Comparison of ENCODE assay signal across 9 cellular contexts in the genomic region with DNA sequence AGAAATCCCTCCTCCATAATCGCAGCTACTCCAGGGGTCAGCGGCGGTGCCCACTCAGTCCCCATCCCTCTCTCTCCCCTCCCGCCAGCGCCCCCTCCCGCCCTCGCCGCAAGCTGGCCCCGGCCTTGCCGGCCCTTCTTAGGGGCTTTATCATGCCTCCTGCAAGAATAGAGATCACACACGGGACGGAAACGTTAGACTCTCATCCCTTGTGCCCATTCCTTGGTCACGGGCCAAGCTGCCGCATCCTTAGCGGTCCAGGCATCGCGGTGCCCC. TPM values are rescaled to one million over a fixed set of nuclear protein-coding genes. Genes with fewer than 3 reads are reported as not detected.
DNase-seq lines count a peak whose midpoint lies in the region; ATAC-seq and TF ChIP-seq lines count a peak whose summit lies in the region.
"Had no signal": no experiment of that assay in that cellular context is flagged by ENCODE, and none has a peak within 500 bp of the region (broad histone marks: within the 10 kb centered on the region; RNA-seq: fewer than 3 reads in every experiment).

No MANE protein-coding gene starts in this region.

- DNase-seq in Caco-2 (no peak), MCF 10A (ENCODE audit: unreplicated experiment) (no peak), midbrain (lab: John Stamatoyannopoulos, UW) (peak; percentile 72), SIG-M5 (lab: John Stamatoyannopoulos, UW) (no peak), NCI-H187 treated with DMSO at 0.1 percent for 48 hours (lab: John Stamatoyannopoulos, UW) (no peak)

- H3K27ac Mint-ChIP-seq in Caco-2 (ENCODE audit: unreplicated experiment) (peak overlapping the region; percentile 97), MCF 10A (ENCODE audit: low read depth, unreplicated experiment) (peak overlapping the region; percentile 93)

- BruUV-seq in Caco-2 (replicated peaks; lab: Mats Ljungman, UMichigan) (no TSS peak), MCF 10A (replicated peaks; lab: Mats Ljungman, UMichigan) (no TSS peak)

- TF ChIP-seq CTCF in Caco-2 (IDR thresholded peaks at IDR 0.05; ENCODE audit: insufficient read depth in 1 of 2, low read depth in 1 of 2, low read length in 1 of 2, severe bottlenecking in 1 of 2, unreplicated experiment in 1 of 2) (no peak), MCF 10A (IDR thresholded peaks at IDR 0.05; ENCODE audit: unreplicated experiment) (no peak)

- H3K9me3 Mint-ChIP-seq in Caco-2 (ENCODE audit: unreplicated experiment) (no peaks in the 10 kb centered on the region), MCF 10A (ENCODE audit: unreplicated experiment) (no peaks in the 10 kb centered on the region)

- CTCF ChIA-PET in Caco-2 (lab: Charles Lee), result interaction anchor here (0.6 to 4.4 kb wide), 32 partner anchors 8 to 1225 kb away, joined by 3 to 105 read pairs (median 8); partner anchors contain the start of genes CERS5, GPD1, NCKAP5L and SMARCD1
- CTCF ChIA-PET in MCF 10A (lab: Yijun Ruan, JAX), result interaction anchor here (0.6 to 15.2 kb wide), 35 partner anchors 9 to 684 kb away, joined by 3 to 232 read pairs (median 5); partner anchors contain the start of genes CERS5, GPD1 and SMARCD1

- POLR2A ChIA-PET in Caco-2 (lab: Charles Lee), result interaction anchor here (0.5 to 2.3 kb wide), 10 partner anchors 17 to 370 kb away, joined by 3 to 30 read pairs (median 5); partner anchors contain the start of genes CERS5, SMARCD1 and TMBIM6
- POLR2A ChIA-PET in MCF 10A (lab: Yijun Ruan, JAX), result interaction anchor here (0.6 to 5.0 kb wide), 33 partner anchors 10 to 654 kb away, joined by 3 to 70 read pairs (median 6); partner anchors contain the start of genes ATF1, CERS5, GPD1 and LARP4

- intact Hi-C loops in Caco-2 (cut with micrococcal nuclease; ENCODE audit: unreplicated experiment), result loop anchor here (1.0 kb wide), 3 partner anchors 10 to 86 kb away; partner anchors contain the start of gene RACGAP1
- intact Hi-C loops in MCF 10A (cut with micrococcal nuclease), result no loop called here

- H3K4me3 ChIP-seq in Caco-2 (ENCODE audit: low read depth, low read length), result no peak overlapping the region

- H3K4me3 Mint-ChIP-seq in Caco-2 (ENCODE audit: unreplicated experiment) (peak overlapping the region; percentile 100), MCF 10A (ENCODE audit: unreplicated experiment) (peak overlapping the region; percentile 99)

- ATAC-seq in HG03045 (IDR thresholded peaks at IDR 0.05; ENCODE audit: unreplicated experiment), result peak; percentile 5
- ATAC-seq in GM21786 (IDR thresholded peaks at IDR 0.05; ENCODE audit: unreplicated experiment), result no peak
- no peak for ATAC-seq in HG03139 (IDR thresholded peaks at IDR 0.05; ENCODE audit: unreplicated experiment)

- peaks cover 28% of the 10 kb centered on the region for H3K36me3 Mint-ChIP-seq in Caco-2 (ENCODE audit: insufficient read depth, unreplicated experiment)
- peaks cover 15% of the 10 kb centered on the region for H3K36me3 Mint-ChIP-seq in MCF 10A (ENCODE audit: insufficient read depth, unreplicated experiment)

- H3K36me3 ChIP-seq in Caco-2 (ENCODE audit: control insufficient read depth, insufficient read depth, low read length), result no peaks in the 10 kb centered on the region

- peaks cover 17% of the 10 kb centered on the region for H3K4me1 Mint-ChIP-seq in Caco-2 (ENCODE audit: low read depth, unreplicated experiment)
- H3K4me1 Mint-ChIP-seq in MCF 10A (ENCODE audit: insufficient read depth, unreplicated experiment), result peaks cover 12% of the 10 kb centered on the region

- H3K4me1 ChIP-seq in Caco-2, result peaks cover 24% of the 10 kb centered on the region

- H3K27me3 Mint-ChIP-seq in Caco-2 (ENCODE audit: insufficient read depth, unreplicated experiment) (no peaks in the 10 kb centered on the region), MCF 10A (ENCODE audit: insufficient read depth, unreplicated experiment) (no peaks in the 10 kb centered on the region)

- no peaks in the 10 kb centered on the region for H3K9me3 ChIP-seq in Caco-2

- no peaks in the 10 kb centered on the region for H3K27me3 ChIP-seq in Caco-2 (replicated peaks; ENCODE audit: control insufficient read depth, insufficient read depth, low read length)

RNA-seq across cellular contexts. Expression of gene COX14, which starts 0.7 kb away (rescaled TPM):
- 85.0 and 86.3 TPM in 2 replicates for total RNA-seq in Caco-2 (2022)
- total RNA-seq in MCF 10A (2022), result 43.6 and 45.2 TPM in 2 replicates

RNA-seq across cellular contexts. Expression of gene GPD1, which starts 7.5 kb away (rescaled TPM):
- 1.5 and 1.9 TPM in 2 replicates for total RNA-seq in Caco-2 (2022)
- total RNA-seq in MCF 10A (2022), result 0.37 and 0.74 TPM in 2 replicates
- total RNA-seq: pulmonary artery endothelial cell had no signal

RNA-seq across cellular contexts. Expression of gene SMARCD1, which starts 26.2 kb away (rescaled TPM):
- total RNA-seq in Caco-2 (2022), result 142 and 158 TPM in 2 replicates
- total RNA-seq in MCF 10A (2022), result 57.4 and 58.7 TPM in 2 replicates

RNA-seq across cellular contexts. Expression of gene ASIC1, which starts 54.0 kb away (rescaled TPM):
- total RNA-seq in Caco-2 (2022), result 15.6 and 17.8 TPM in 2 replicates
- total RNA-seq in MCF 10A (2022), result 1.3 and 1.7 TPM in 2 replicates

RNA-seq across cellular contexts. Expression of gene CERS5, which starts 55.8 kb away (rescaled TPM):
- total RNA-seq in Caco-2 (2022), result 61.6 and 62.6 TPM in 2 replicates
- total RNA-seq in MCF 10A (2022), result 56.8 and 58.1 TPM in 2 replicates
